ENCODE assay signal across 16 cellular contexts in genomic region chr1:29245261-29245660, GRCh38. TPM values are rescaled to one million over a fixed set of nuclear protein-coding genes. Genes with fewer than 3 reads are reported as not detected.
"Had no signal": no experiment of that assay in that cellular context is flagged by ENCODE, and none has a peak within 500 bp of the region (broad histone marks: within the 10 kb centered on the region; RNA-seq: fewer than 3 reads in every experiment).

No MANE protein-coding gene starts in this region.

- H3K9me3 Mint-ChIP-seq: naive thymus-derived CD4-positive, alpha-beta T cell; nephron progenitor cell; type B pancreatic cell had no signal

- H3K4me1 Mint-ChIP-seq: naive thymus-derived CD4-positive, alpha-beta T cell had no signal

- DNase-seq: effector CD4-positive, alpha-beta T cell; foreskin melanocyte; left ventricle myocardium superior; naive thymus-derived CD4-positive, alpha-beta T cell; nephron progenitor cell; sigmoid colon; stimulated activated CD4-positive, alpha-beta T cell treated with anti-CD3 and anti-CD28 coated beads, Interleukin-2, amount 100 ng/mL, for 24 hours; stimulated activated naive CD4-positive, alpha-beta T cell; stomach had no signal

- H3K4me2 ChIP-seq: hepatocyte had no signal

- H2AFZ ChIP-seq: hepatocyte had no signal

- H3K9me3 ChIP-seq: neutrophil, sigmoid colon, stomach, thoracic aorta had no signal

- H3K27ac Mint-ChIP-seq: naive thymus-derived CD4-positive, alpha-beta T cell; nephron progenitor cell; type B pancreatic cell had no signal

- H3K4me1 ChIP-seq: sigmoid colon had no signal

- H3K36me3 Mint-ChIP-seq: naive thymus-derived CD4-positive, alpha-beta T cell; type B pancreatic cell had no signal

- H3K4me3 Mint-ChIP-seq: naive thymus-derived CD4-positive, alpha-beta T cell; nephron progenitor cell; type B pancreatic cell had no signal

- H3K36me3 ChIP-seq: neutrophil, sigmoid colon, stomach, thoracic aorta had no signal

- H3K4me3 ChIP-seq: coronary artery, hepatocyte, lung, sigmoid colon, skin epidermis, stomach, thoracic aorta had no signal

- H3K27me3 Mint-ChIP-seq: type B pancreatic cell had no signal

- H3K27ac ChIP-seq: coronary artery, hepatocyte, neutrophil, sigmoid colon, skin epidermis, stomach, thoracic aorta had no signal

- H3K27me3 ChIP-seq: hepatocyte, sigmoid colon had no signal

RNA-seq across cellular contexts. Expression of gene PTPRU, which starts 8.9 kb away (rescaled TPM):
- polyA plus RNA-seq: naive thymus-derived CD4-positive, alpha-beta T cell had no signal
